In the genomic region with DNA sequence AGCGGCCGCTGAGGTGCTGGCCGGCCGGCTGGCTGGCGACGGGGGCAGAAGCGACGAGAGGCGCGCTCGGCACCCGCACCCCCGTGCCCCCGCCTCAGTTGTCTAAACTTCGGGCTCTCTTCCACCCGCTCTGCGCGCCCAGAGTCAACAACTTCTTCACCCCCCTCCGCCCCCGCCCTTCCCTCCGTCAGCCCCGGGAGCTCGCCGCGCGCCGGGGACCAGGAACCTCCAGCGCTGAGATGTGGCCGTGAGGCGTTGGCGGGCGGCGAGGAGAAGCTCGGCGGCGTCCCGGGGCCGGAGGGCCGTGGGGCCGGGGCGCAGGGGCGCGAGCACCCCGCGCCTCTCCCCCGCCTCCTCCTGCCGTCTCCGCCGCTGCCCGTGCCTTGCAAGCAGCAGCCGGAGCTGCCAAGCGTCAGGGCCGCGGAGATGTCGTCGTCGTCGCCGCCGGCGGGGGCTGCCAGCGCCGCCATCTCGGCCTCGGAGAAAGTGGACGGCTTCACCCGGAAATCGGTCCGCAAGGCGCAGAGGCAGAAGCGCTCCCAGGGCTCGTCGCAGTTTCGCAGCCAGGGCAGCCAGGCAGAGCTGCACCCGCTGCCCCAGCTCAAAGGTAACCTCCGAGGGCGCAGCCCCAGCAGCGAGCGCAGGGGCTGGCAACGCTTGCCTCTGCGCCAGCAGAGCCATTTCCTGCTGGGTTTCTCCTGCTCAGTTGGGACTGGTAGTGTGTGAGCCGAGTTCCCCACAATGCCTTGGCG, we compare ENCODE assay signal across 8 cellular contexts. TPM values are rescaled to one million over a fixed set of nuclear protein-coding genes. Genes with fewer than 3 reads are reported as not detected.
A peak's percentile ranks its signal among the peaks of the same experiment; 100 is the strongest.
DNase-seq lines count a peak whose midpoint lies in the region; ATAC-seq and TF ChIP-seq lines count a peak whose summit lies in the region.

No MANE protein-coding gene starts in this region.

- peaks cover 25% of the 10 kb centered on the region for H3K36me3 Mint-ChIP-seq in central memory CD8-positive, alpha-beta T cell (ENCODE audit: insufficient read depth)

- no peak for TF ChIP-seq CTCF in left lung (IDR thresholded peaks at IDR 0.05)

- H3K9me3 ChIP-seq in left lung, result no peaks in the 10 kb centered on the region

- H3K27me3 ChIP-seq in left lung, result no peaks in the 10 kb centered on the region

- peak overlapping the region; percentile 98 for H3K27ac Mint-ChIP-seq in central memory CD8-positive, alpha-beta T cell (ENCODE audit: low read depth)

- no peaks in the 10 kb centered on the region for H3K27me3 Mint-ChIP-seq in central memory CD8-positive, alpha-beta T cell

- H3K9me3 Mint-ChIP-seq in central memory CD8-positive, alpha-beta T cell, result no peaks in the 10 kb centered on the region

- intact Hi-C loops in left lung (cut with DNase I), result no loop called here

- H3K4me1 ChIP-seq in left lung, result peaks cover 18 to 44% of the 10 kb centered on the region in 2 donors

- DNase-seq in NCI-H1417 (lab: John Stamatoyannopoulos, UW) (peak; percentile 39 to 92 (median 87)), NCI-H1417 treated with DMSO at 0.1 percent for 48 hours (lab: John Stamatoyannopoulos, UW) (no peak), NCI-H128 (lab: John Stamatoyannopoulos, UW; ENCODE audit: unreplicated experiment) (peak; percentile 25), left lung (peak; percentile 67 to 93)
- peak; percentile 39 for DNase-seq in activated CD4-positive, CD25-positive, alpha-beta regulatory T cell treated with anti-CD3 and anti-CD28 coated beads, Interleukin-2, amount 50 U/mL, for 16 hours (ENCODE audit: low read depth, low spot score)
- peak; percentile 66 to 69 for DNase-seq in central memory CD8-positive, alpha-beta T cell (ENCODE audit: low spot score in 2 of 2)
- DNase-seq in stimulated activated CD4-positive, alpha-beta T cell treated with anti-CD3 and anti-CD28 coated beads, Interleukin-4, amount 100 ng/mL, for 4 hours, result peak; percentile 65 to 68

- peak; percentile 21 for ATAC-seq in HG02642 (IDR thresholded peaks at IDR 0.05; ENCODE audit: poor library complexity, unreplicated experiment)
- ATAC-seq in central memory CD8-positive, alpha-beta T cell (replicated peaks; ENCODE audit: extremely low read depth, poor library complexity, severe bottlenecking), result peak; percentile 22
- ATAC-seq in left lung, result peak; percentile 13

- H3K27ac ChIP-seq in left lung, result peak overlapping the region; percentile 98 to 100

- H3K36me3 ChIP-seq in left lung, result no peaks in the 10 kb centered on the region

- H3K4me3 ChIP-seq in left lung, result peak overlapping the region; percentile 86 to 90

- peaks cover 46% of the 10 kb centered on the region for H3K4me1 Mint-ChIP-seq in central memory CD8-positive, alpha-beta T cell

- peak overlapping the region; percentile 97 for H3K4me3 Mint-ChIP-seq in central memory CD8-positive, alpha-beta T cell

RNA-seq across cellular contexts. Expression of a gene that starts 0.7 kb away (rescaled TPM):
- total RNA-seq in left lung, result 10 to 100 TPM; 61.1 to 71.9 TPM
